In the genomic region with DNA sequence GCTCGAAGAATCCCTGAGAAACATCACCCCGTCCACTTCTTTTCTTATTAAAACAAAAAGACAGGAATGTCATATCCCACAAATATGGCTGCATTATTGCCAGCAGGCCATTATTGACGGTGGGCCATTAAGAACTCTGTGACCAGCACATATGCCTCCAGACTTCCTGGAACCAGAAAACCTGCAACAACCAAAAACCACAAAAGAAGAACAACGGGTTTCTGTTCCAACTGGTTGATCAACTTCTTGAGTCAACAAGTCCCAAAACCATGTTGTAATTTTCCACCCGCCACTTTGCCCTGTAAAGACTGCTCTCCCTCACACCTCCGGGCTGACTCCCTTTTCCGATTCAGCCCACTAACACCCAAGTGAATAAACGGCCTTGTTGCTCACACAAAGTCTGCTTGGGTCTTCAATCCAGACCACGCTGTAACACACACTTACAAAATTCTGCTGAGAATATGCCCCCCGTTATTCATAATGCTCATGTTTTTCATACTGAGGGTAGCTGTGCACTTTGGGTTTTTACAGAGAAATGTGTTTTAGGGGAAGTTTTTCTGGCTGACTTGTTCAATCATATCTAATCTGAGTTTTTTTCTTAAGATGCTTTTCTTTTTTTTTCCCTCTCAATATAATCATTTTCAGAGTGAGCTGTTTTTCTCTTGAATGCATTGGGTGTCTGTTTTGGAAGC, we compare ENCODE assay signal across 9 cellular contexts. TPM values are rescaled to one million over a fixed set of nuclear protein-coding genes. Genes with fewer than 3 reads are reported as not detected.
A peak's percentile ranks its signal among the peaks of the same experiment; 100 is the strongest.
DNase-seq lines count a peak whose midpoint lies in the region; ATAC-seq and TF ChIP-seq lines count a peak whose summit lies in the region.
"Had no signal": no experiment of that assay in that cellular context is flagged by ENCODE, and none has a peak within 500 bp of the region (broad histone marks: within the 10 kb centered on the region; RNA-seq: fewer than 3 reads in every experiment).

No MANE protein-coding gene starts in this region.

- peak overlapping the region; percentile 53 to 83 (median 74) for H3K27ac ChIP-seq in esophagus squamous epithelium

- peaks cover 9 to 45% (median 13%) of the 10 kb centered on the region in 3 donors for H3K4me1 ChIP-seq in esophagus squamous epithelium

- no peaks in the 10 kb centered on the region for H3K27me3 ChIP-seq in esophagus squamous epithelium

- no peak overlapping the region for H3K4me3 ChIP-seq in esophagus squamous epithelium

- intact Hi-C loops in esophagus squamous epithelium (cut with DNase I): no loop called here

- peaks cover 0 to 9% (median 0%) of the 10 kb centered on the region in 3 donors for H3K9me3 ChIP-seq in esophagus squamous epithelium

- ATAC-seq in GM18870 (IDR thresholded peaks at IDR 0.05; ENCODE audit: unreplicated experiment): peak; percentile 47

- TF ChIP-seq POLR2A in esophagus squamous epithelium (IDR thresholded peaks at IDR 0.05): no peak

- 46 to 73% methylated on average over 10 of the region's 10 CpGs for WGBS in esophagus squamous epithelium, 2 donors

- peaks cover 17 to 82% (median 17%) of the 10 kb centered on the region in 3 donors for H3K36me3 ChIP-seq in esophagus squamous epithelium

- TF ChIP-seq CTCF in esophagus squamous epithelium (IDR thresholded peaks at IDR 0.05): no peak

- DNase-seq in AML-193 (lab: John Stamatoyannopoulos, UW): peak; percentile 95 to 97
- DNase-seq in OCI-M1 (lab: John Stamatoyannopoulos, UW): peak; percentile 40
- no peak for DNase-seq in esophagus squamous epithelium (lab: John Stamatoyannopoulos, UW)
- no peak for DNase-seq in NK-92 (lab: John Stamatoyannopoulos, UW; ENCODE audit: unreplicated experiment)
- DNase-seq in NCI-H2196 treated with DMSO at 0.1 percent for 48 hours (lab: John Stamatoyannopoulos, UW; ENCODE audit: unreplicated experiment): no peak
- DNase-seq in epidermal melanocyte (ENCODE audit: insufficient read length, low spot score): no peak
- DNase-seq in NCI-H1930 (lab: John Stamatoyannopoulos, UW): no peak
- DNase-seq: NCI-H510A had no signal

RNA-seq across cellular contexts. Expression of gene ZNF107, which starts 20.7 kb away (rescaled TPM):
- total RNA-seq in esophagus squamous epithelium: 1 to 10 TPM; 3.3 to 6.5 (median 4.6) TPM

Comparison
In these comparisons a context has a peak if more than half of its experiments do, and no peak if none do; other contexts are left out.
1. DNase-seq: peak in AML-193 (2 of 2) and OCI-M1 (single experiment); none in esophagus squamous epithelium (single experiment), NK-92 (single experiment), NCI-H2196 treated with DMSO at 0.1 percent for 48 hours (single experiment), epidermal melanocyte (single experiment) and NCI-H1930 (0 of 2).